ENCODE assay signal across 28 cellular contexts in the genomic region with DNA sequence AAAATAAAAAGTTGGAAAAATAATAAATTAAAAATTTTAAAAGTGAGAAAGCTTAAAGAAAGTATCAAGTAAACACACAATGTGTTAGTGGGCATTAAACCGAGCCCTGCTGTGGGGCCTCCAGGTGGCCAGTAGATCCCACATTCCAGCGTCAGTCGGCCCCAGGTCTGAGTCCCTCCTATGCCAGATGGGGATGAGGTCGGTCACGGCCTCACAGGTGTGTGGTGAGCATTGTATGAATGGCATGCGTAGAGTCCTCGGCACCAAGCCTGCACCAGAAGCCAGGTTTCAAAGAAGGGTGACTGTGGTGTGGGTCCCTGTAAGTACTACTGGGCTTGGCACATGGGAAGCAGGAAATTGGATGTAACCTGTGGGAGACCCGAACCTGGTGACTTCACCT.
"Had no signal": no experiment of that assay in that cellular context is flagged by ENCODE, and none has a peak within 500 bp of the region (broad histone marks: within the 10 kb centered on the region; RNA-seq: fewer than 3 reads in every experiment).

No MANE protein-coding gene starts in this region.

- FAIRE-seq: colon, endometrium, endothelial cell of umbilical vein had no signal

- H3K27me3 ChIP-seq: adrenal gland, body of pancreas, esophagus squamous epithelium, gastroesophageal sphincter had no signal

- ATAC-seq: activated CD8-positive, alpha-beta T cell treated with anti-CD3 and anti-CD28 coated beads for 36 hours; activated naive CD8-positive, alpha-beta T cell treated with anti-CD3 and anti-CD28 coated beads, Interleukin-2, amount 50 U/mL, for 24 hours; activated T-cell treated with anti-CD3 and anti-CD28 coated beads, Interleukin-2, amount 50 U/mL, for 4 hours; body of pancreas; effector memory CD8-positive, alpha-beta T cell; gastroesophageal sphincter; WTC11 had no signal

- DNase-seq: activated CD4-positive, alpha-beta T cell treated with anti-CD3 and anti-CD28 coated beads for 1 hour; activated CD4-positive, alpha-beta T cell treated with anti-CD3 and anti-CD28 coated beads for 4 hours; activated CD4-positive, alpha-beta T cell treated with anti-CD3 and anti-CD28 coated beads, Interleukin-2, amount 10 ng/mL, durations not matched to agents 7 days and 5 days; activated CD4-positive, alpha-beta T cell treated with anti-CD3 and anti-CD28 coated beads, Interleukin-2, amount 50 U/mL, for 4 hours; activated CD8-positive, alpha-beta memory T cell treated with anti-CD3 and anti-CD28 coated beads for 24 hours; activated CD8-positive, alpha-beta T cell treated with anti-CD3 and anti-CD28 coated beads for 36 hours; activated effector memory CD4-positive, alpha-beta T cell treated with anti-CD3 and anti-CD28 coated beads, Interleukin-2, amount 50 U/mL, for 16 hours; activated naive CD4-positive, alpha-beta T cell treated with anti-CD3 and anti-CD28 coated beads for 36 hours; activated naive CD8-positive, alpha-beta T cell treated with anti-CD3 and anti-CD28 coated beads for 36 hours; activated naive CD8-positive, alpha-beta T cell treated with anti-CD3 and anti-CD28 coated beads, Interleukin-2, amount 50 U/mL, for 24 hours; activated T-cell treated with anti-CD3 and anti-CD28 coated beads, Interleukin-2, amount 50 U/mL, for 4 hours; amygdala; body of pancreas; caudate nucleus; cortex of kidney; dermis blood vessel endothelial cell; effector CD4-positive, alpha-beta T cell; effector memory CD8-positive, alpha-beta T cell; esophagus squamous epithelium; foreskin melanocyte; T-helper 2 cell had no signal

- H3K27ac ChIP-seq: adrenal gland, body of pancreas, epithelial cell of prostate, esophagus squamous epithelium, gastroesophageal sphincter had no signal

- H3K36me3 ChIP-seq: adrenal gland, esophagus squamous epithelium, gastroesophageal sphincter had no signal

- H3K4me3 ChIP-seq: adrenal gland, body of pancreas, esophagus squamous epithelium, gastroesophageal sphincter had no signal
